9 cellular contexts compared by ENCODE assay signal in genomic region chr6:167832497-167833395, GRCh38. TPM values are rescaled to one million over a fixed set of nuclear protein-coding genes. Genes with fewer than 3 reads are reported as not detected.
DNase-seq lines count a peak whose midpoint lies in the region; ATAC-seq, FAIRE-seq and TF ChIP-seq lines count a peak whose summit lies in the region.
"Had no signal": no experiment of that assay in that cellular context is flagged by ENCODE, and none has a peak within 500 bp of the region (broad histone marks: within the 10 kb centered on the region; RNA-seq: fewer than 3 reads in every experiment).

No MANE protein-coding gene starts in this region.

- peaks cover 35% of the 10 kb centered on the region for H3K4me1 Mint-ChIP-seq in activated T-cell treated with anti-CD3 and anti-CD28 coated beads, Interleukin-2, amount 50 U/mL, for 4 hours (ENCODE audit: low read depth)

- no peaks in the 10 kb centered on the region for H3K36me3 ChIP-seq in kidney (ENCODE audit: control insufficient read depth in 1 of 2, insufficient read depth in 2 of 2, low read length in 2 of 2)

- no peaks in the 10 kb centered on the region for H3K9me3 ChIP-seq in kidney (ENCODE audit: control insufficient read depth in 1 of 2, low read length in 2 of 2)

- H3K9ac ChIP-seq in kidney (ENCODE audit: low read length in 2 of 2): peak overlapping the region; percentile 13 to 63

- TF ChIP-seq CTCF in kidney (IDR thresholded peaks at IDR 0.05; ENCODE audit: borderline replicate concordance, extremely low read depth, insufficient read depth) (no peak), GM20000 (IDR thresholded peaks at IDR 0.05; ENCODE audit: extremely low read depth, missing control alignments) (no peak)

- peaks cover 49% of the 10 kb centered on the region for H3K27me3 Mint-ChIP-seq in activated T-cell treated with anti-CD3 and anti-CD28 coated beads, Interleukin-2, amount 50 U/mL, for 4 hours (ENCODE audit: low read depth)

- H3K9me3 Mint-ChIP-seq in activated T-cell treated with anti-CD3 and anti-CD28 coated beads, Interleukin-2, amount 50 U/mL, for 4 hours: no peaks in the 10 kb centered on the region

- no peaks in the 10 kb centered on the region for H3K36me3 Mint-ChIP-seq in activated T-cell treated with anti-CD3 and anti-CD28 coated beads, Interleukin-2, amount 50 U/mL, for 4 hours (ENCODE audit: insufficient read depth)

- peak; percentile 57 for DNase-seq in DMS53 (lab: John Stamatoyannopoulos, UW)
- DNase-seq in NOMO-1 treated with DMSO at 0.1 percent for 48 hours (lab: John Stamatoyannopoulos, UW; ENCODE audit: unreplicated experiment): peak; percentile 41
- no peak for DNase-seq in kidney
- DNase-seq in amygdala (lab: John Stamatoyannopoulos, UW): no peak
- DNase-seq in activated T-cell treated with anti-CD3 and anti-CD28 coated beads, Interleukin-2, amount 50 U/mL, for 4 hours: no peak
- DNase-seq in GM20000 (ENCODE audit: low spot score): no peak
- DNase-seq: right cardiac atrium had no signal

- peaks cover 8 to 21% of the 10 kb centered on the region in 2 donors for H3K4me1 ChIP-seq in kidney (ENCODE audit: control insufficient read depth in 1 of 2, insufficient read depth in 1 of 2, low read depth in 1 of 2, low read length in 2 of 2)

- peak overlapping the region; percentile 25 to 43 for H3K4me3 ChIP-seq in kidney (ENCODE audit: low read length in 2 of 2)

- H3K27ac ChIP-seq in kidney (ENCODE audit: low read depth in 2 of 2, low read length in 2 of 2): peak overlapping the region; percentile 73 to 81

- intact Hi-C loops in kidney (cut with DNase I): no loop called here

- FAIRE-seq in kidney (lab: Jason Lieb, UNC): peak; percentile 51

- peak; percentile 45 for ATAC-seq in GM21529 (IDR thresholded peaks at IDR 0.05; ENCODE audit: unreplicated experiment)
- no peak for ATAC-seq in activated T-cell treated with anti-CD3 and anti-CD28 coated beads, Interleukin-2, amount 50 U/mL, for 4 hours
- no peak for ATAC-seq in HG03439 (IDR thresholded peaks at IDR 0.05; ENCODE audit: unreplicated experiment)
- ATAC-seq: right cardiac atrium had no signal

- no peak overlapping the region for H3K4me3 Mint-ChIP-seq in activated T-cell treated with anti-CD3 and anti-CD28 coated beads, Interleukin-2, amount 50 U/mL, for 4 hours

RNA-seq across cellular contexts. Expression of gene AFDN, which starts 6.0 kb away (rescaled TPM):
- 175 TPM for total RNA-seq in kidney
- polyA plus RNA-seq in kidney (ENCODE audit: insufficient read depth, low read depth, low replicate concordance): 21.5 TPM
- 10 to 100 TPM; 12.8 to 29.1 (median 17.9) TPM for total RNA-seq in activated T-cell treated with anti-CD3 and anti-CD28 coated beads, Interleukin-2, amount 50 U/mL, for 4 hours

Comparison
In these comparisons a context has a peak if more than half of its experiments do, and no peak if none do; other contexts are left out.
1. DNase-seq: peak in DMS53 (single experiment) and NOMO-1 treated with DMSO at 0.1 percent for 48 hours (single experiment); none in kidney (single experiment), amygdala (0 of 56), activated T-cell treated with anti-CD3 and anti-CD28 coated beads, Interleukin-2, amount 50 U/mL, for 4 hours (single experiment) and GM20000 (single experiment).